In genomic region chr7:2157473-2158279, GRCh38 we compare ENCODE assay signal across 8 cellular contexts.
DNase-seq lines count a peak whose midpoint lies in the region; ATAC-seq lines count a peak whose summit lies in the region.

No MANE protein-coding gene starts in this region.

- intact Hi-C loops in left ventricle myocardium superior (cut with micrococcal nuclease), result no loop called here

- no peak for ATAC-seq in activated naive CD8-positive, alpha-beta T cell treated with anti-CD3 and anti-CD28 coated beads, Interleukin-2, amount 10 ng/mL, durations not matched to agents 7 days and 5 days (ENCODE audit: low read depth)
- ATAC-seq in activated naive CD8-positive, alpha-beta T cell treated with anti-CD3 and anti-CD28 coated beads, Interleukin-2, amount 50 U/mL, for 24 hours, result no peak
- ATAC-seq in left ventricle myocardium superior (peak; percentile 93), HG02678 (IDR thresholded peaks at IDR 0.05; ENCODE audit: unreplicated experiment) (no peak)

- POLR2A ChIA-PET in activated naive CD8-positive, alpha-beta T cell treated with anti-CD3 and anti-CD28 coated beads, Interleukin-2, amount 10 ng/mL, durations not matched to agents 7 days and 5 days (lab: Charles Lee), result interaction anchor here (0.6 kb wide), 1 partner anchor 88 kb away, joined by 3 read pairs; no protein-coding TSS in a partner anchor

- no peaks in the 10 kb centered on the region for H3K4me1 Mint-ChIP-seq in activated naive CD8-positive, alpha-beta T cell treated with anti-CD3 and anti-CD28 coated beads, Interleukin-2, amount 10 ng/mL, durations not matched to agents 7 days and 5 days
- no peaks in the 10 kb centered on the region for H3K4me1 Mint-ChIP-seq in activated naive CD8-positive, alpha-beta T cell treated with anti-CD3 and anti-CD28 coated beads, Interleukin-2, amount 50 U/mL, for 24 hours

- no peaks in the 10 kb centered on the region for H3K9me3 Mint-ChIP-seq in activated naive CD8-positive, alpha-beta T cell treated with anti-CD3 and anti-CD28 coated beads, Interleukin-2, amount 10 ng/mL, durations not matched to agents 7 days and 5 days
- no peaks in the 10 kb centered on the region for H3K9me3 Mint-ChIP-seq in activated naive CD8-positive, alpha-beta T cell treated with anti-CD3 and anti-CD28 coated beads, Interleukin-2, amount 50 U/mL, for 24 hours

- no peaks in the 10 kb centered on the region for H3K27me3 Mint-ChIP-seq in activated naive CD8-positive, alpha-beta T cell treated with anti-CD3 and anti-CD28 coated beads, Interleukin-2, amount 10 ng/mL, durations not matched to agents 7 days and 5 days
- no peaks in the 10 kb centered on the region for H3K27me3 Mint-ChIP-seq in activated naive CD8-positive, alpha-beta T cell treated with anti-CD3 and anti-CD28 coated beads, Interleukin-2, amount 50 U/mL, for 24 hours

- H3K27ac Mint-ChIP-seq in activated naive CD8-positive, alpha-beta T cell treated with anti-CD3 and anti-CD28 coated beads, Interleukin-2, amount 10 ng/mL, durations not matched to agents 7 days and 5 days, result no peak overlapping the region
- H3K27ac Mint-ChIP-seq in activated naive CD8-positive, alpha-beta T cell treated with anti-CD3 and anti-CD28 coated beads, Interleukin-2, amount 50 U/mL, for 24 hours, result no peak overlapping the region

- H3K4me3 Mint-ChIP-seq in activated naive CD8-positive, alpha-beta T cell treated with anti-CD3 and anti-CD28 coated beads, Interleukin-2, amount 10 ng/mL, durations not matched to agents 7 days and 5 days, result no peak overlapping the region
- no peak overlapping the region for H3K4me3 Mint-ChIP-seq in activated naive CD8-positive, alpha-beta T cell treated with anti-CD3 and anti-CD28 coated beads, Interleukin-2, amount 50 U/mL, for 24 hours

- no peaks in the 10 kb centered on the region for H3K36me3 Mint-ChIP-seq in activated naive CD8-positive, alpha-beta T cell treated with anti-CD3 and anti-CD28 coated beads, Interleukin-2, amount 10 ng/mL, durations not matched to agents 7 days and 5 days
- H3K36me3 Mint-ChIP-seq in activated naive CD8-positive, alpha-beta T cell treated with anti-CD3 and anti-CD28 coated beads, Interleukin-2, amount 50 U/mL, for 24 hours (ENCODE audit: low read depth), result peaks cover 8% of the 10 kb centered on the region

- peak; percentile 20 for DNase-seq in activated naive CD8-positive, alpha-beta T cell treated with anti-CD3 and anti-CD28 coated beads, Interleukin-2, amount 10 ng/mL, durations not matched to agents 7 days and 5 days
- DNase-seq in activated naive CD8-positive, alpha-beta T cell treated with anti-CD3 and anti-CD28 coated beads, Interleukin-2, amount 50 U/mL, for 24 hours, result no peak
- DNase-seq in T1000 (lab: John Stamatoyannopoulos, UW) (peak; percentile 25), left ventricle myocardium superior (peak; percentile 43), stromal cell of bone marrow (ENCODE audit: low read depth) (peak; percentile 98), iPS-NIHi7 (ENCODE audit: extremely low spot score) (no peak), NCI-H446 treated with DMSO at 0.1 percent for 48 hours (lab: John Stamatoyannopoulos, UW) (no peak)

Comparison
In these comparisons a context has a peak if more than half of its experiments do, and no peak if none do; other contexts are left out.
1. DNase-seq: peak in activated naive CD8-positive, alpha-beta T cell treated with anti-CD3 and anti-CD28 coated beads, Interleukin-2, amount 10 ng/mL, durations not matched to agents 7 days and 5 days (single experiment), T1000 (single experiment), left ventricle myocardium superior (single experiment) and stromal cell of bone marrow (single experiment); none in activated naive CD8-positive, alpha-beta T cell treated with anti-CD3 and anti-CD28 coated beads, Interleukin-2, amount 50 U/mL, for 24 hours (single experiment), iPS-NIHi7 (single experiment) and NCI-H446 treated with DMSO at 0.1 percent for 48 hours (single experiment).